8 cellular contexts compared by ENCODE assay signal in the genomic region with DNA sequence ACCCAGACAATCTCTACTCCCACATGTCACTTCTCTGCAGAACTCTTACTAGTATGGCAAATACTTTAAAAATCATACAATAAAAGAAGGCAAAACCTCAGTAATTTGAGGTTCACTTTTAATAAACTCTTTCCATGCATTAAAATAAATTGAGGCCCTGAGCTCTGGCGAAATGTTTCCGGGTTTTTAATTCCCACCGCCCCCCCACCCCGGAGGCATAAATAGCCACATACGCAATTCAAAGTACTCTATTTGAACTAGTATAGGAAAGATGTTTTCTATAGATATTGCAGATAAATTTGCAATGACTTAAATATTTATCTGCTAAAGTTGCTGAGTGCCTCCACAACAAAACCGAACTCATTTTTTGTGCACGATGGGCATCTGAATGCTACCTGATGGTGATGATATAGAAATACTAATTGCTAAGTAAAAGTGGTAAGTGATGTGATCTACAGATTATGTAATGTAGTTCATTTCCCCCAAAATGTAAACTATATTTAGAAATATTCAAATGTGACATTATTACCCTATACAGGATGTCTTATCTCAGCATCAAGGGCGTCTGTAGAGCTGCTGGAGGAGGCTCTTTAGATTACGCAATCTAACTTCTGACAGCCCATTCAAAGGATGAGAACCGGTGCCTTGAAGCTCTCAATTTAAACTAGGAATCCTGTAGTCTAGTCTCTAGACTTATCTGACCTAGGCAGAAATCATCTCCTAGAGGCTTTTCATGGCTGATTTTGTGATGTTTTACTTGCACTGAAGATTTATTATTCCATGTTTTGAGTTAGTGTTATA. TPM values are rescaled to one million over a fixed set of nuclear protein-coding genes. Genes with fewer than 3 reads are reported as not detected.
A peak's percentile ranks its signal among the peaks of the same experiment; 100 is the strongest.
DNase-seq lines count a peak whose midpoint lies in the region; ATAC-seq and TF ChIP-seq lines count a peak whose summit lies in the region.

No MANE protein-coding gene starts in this region.

- in situ Hi-C loops in astrocyte of the spinal cord (cut with HindIII; ENCODE audit: low sequenced_read_pairs) = loop anchor here (25.0 kb wide), 1 partner anchor 361 kb away; no protein-coding TSS in a partner anchor

- H3K4me3 ChIP-seq in astrocyte of the spinal cord (ENCODE audit: low read depth, low read length) (no peak overlapping the region), lung (no peak overlapping the region), vagina (no peak overlapping the region), SJCRH30 (no peak overlapping the region)

- TF ChIP-seq CTCF in astrocyte of the spinal cord (IDR thresholded peaks at IDR 0.05; ENCODE audit: low read depth, low read length) = no peak
- no peak for TF ChIP-seq CTCF in lung (IDR thresholded peaks at IDR 0.05; ENCODE audit: control extremely low read depth, extremely low read depth)
- no peak for TF ChIP-seq CTCF in vagina (IDR thresholded peaks at IDR 0.05)

- H3K4me1 Mint-ChIP-seq in activated T-cell treated with anti-CD3 and anti-CD28 coated beads, Interleukin-2, amount 50 U/mL, for 24 hours (ENCODE audit: low read depth) = peaks cover 75% of the 10 kb centered on the region

- no peaks in the 10 kb centered on the region for H3K9me3 ChIP-seq in lung (ENCODE audit: control insufficient read depth in 2 of 2, insufficient read depth in 1 of 2, low read length in 1 of 2)
- no peaks in the 10 kb centered on the region for H3K9me3 ChIP-seq in vagina
- no peaks in the 10 kb centered on the region for H3K9me3 ChIP-seq in SJCRH30 (replicated peaks)

- H3K27me3 ChIP-seq in lung (ENCODE audit: control insufficient read depth, insufficient read depth) = no peaks in the 10 kb centered on the region
- no peaks in the 10 kb centered on the region for H3K27me3 ChIP-seq in vagina
- H3K27me3 ChIP-seq in SJCRH30 = no peaks in the 10 kb centered on the region

- no peak for ATAC-seq in lung (ENCODE audit: insufficient read depth, low FRiP score)

- H3K9me3 Mint-ChIP-seq in activated T-cell treated with anti-CD3 and anti-CD28 coated beads, Interleukin-2, amount 50 U/mL, for 24 hours = no peaks in the 10 kb centered on the region

- no peaks in the 10 kb centered on the region for H3K36me3 ChIP-seq in lung (ENCODE audit: control insufficient read depth in 2 of 2, insufficient read depth in 2 of 2, low read length in 2 of 2)
- H3K36me3 ChIP-seq in vagina = peaks cover 0 to 7% of the 10 kb centered on the region in 2 donors
- H3K36me3 ChIP-seq in SJCRH30 = peaks cover 24% of the 10 kb centered on the region

- DNase-seq in activated T-cell treated with anti-CD3 and anti-CD28 coated beads, Interleukin-2, amount 50 U/mL, for 24 hours = no peak
- DNase-seq in activated T-cell treated with anti-CD3 and anti-CD28 coated beads for 4 hours (no peak), NCI-H526 treated with DMSO at 0.1 percent for 48 hours (lab: John Stamatoyannopoulos, UW) (peak; percentile 30), astrocyte of the spinal cord (ENCODE audit: low read depth, low spot score) (peak; percentile 60), lung (ENCODE audit: low spot score) (no peak), vagina (ENCODE audit: extremely low spot score in 2 of 2) (no peak), NCI-H2107 (lab: John Stamatoyannopoulos, UW) (no peak), SJCRH30 (no peak)

- intact Hi-C loops in vagina (cut with DNase I) = loop anchor here (5.0 kb wide), 1 partner anchor 99 kb away; no protein-coding TSS in a partner anchor

- H3K27me3 Mint-ChIP-seq in activated T-cell treated with anti-CD3 and anti-CD28 coated beads, Interleukin-2, amount 50 U/mL, for 24 hours = no peaks in the 10 kb centered on the region

- no peak for TF ChIP-seq POLR2A in vagina (IDR thresholded peaks at IDR 0.05)

- peak overlapping the region; percentile 85 for H3K4me3 Mint-ChIP-seq in activated T-cell treated with anti-CD3 and anti-CD28 coated beads, Interleukin-2, amount 50 U/mL, for 24 hours

- peaks cover 53% of the 10 kb centered on the region for H3K36me3 Mint-ChIP-seq in activated T-cell treated with anti-CD3 and anti-CD28 coated beads, Interleukin-2, amount 50 U/mL, for 24 hours (ENCODE audit: low read depth)

- H3K27ac Mint-ChIP-seq in activated T-cell treated with anti-CD3 and anti-CD28 coated beads, Interleukin-2, amount 50 U/mL, for 24 hours = peak overlapping the region; percentile 99

- WGBS in lung, 2 donors = 9 to 10% methylated on average over 10 of the region's 10 CpGs

- H3K4me1 ChIP-seq in lung (ENCODE audit: control insufficient read depth in 2 of 2, insufficient read depth in 2 of 2, low read length in 2 of 2) (peaks cover 0 to 26% of the 10 kb centered on the region in 2 donors), vagina (peaks cover 71% of the 10 kb centered on the region), SJCRH30 (peaks cover 32% of the 10 kb centered on the region)

- peak overlapping the region; percentile 90 to 95 for H3K27ac ChIP-seq in lung (ENCODE audit: low read depth in 1 of 2, low read length in 1 of 2)
- peak overlapping the region; percentile 100 for H3K27ac ChIP-seq in vagina
- H3K27ac ChIP-seq in SJCRH30 = no peak overlapping the region

RNA-seq across cellular contexts. Expression of a gene that starts 8.6 kb away (rescaled TPM):
- total RNA-seq in lung (100 to 1,000 TPM; 113 to 197 TPM), vagina (72.9 TPM)
- polyA plus RNA-seq in lung = 100 to 1,000 TPM in 1 of 2 donors, 10 to 100 TPM in 1; 49.3 to 106 TPM
- 33.2 and 41.1 TPM in 2 replicates for total RNA-seq in SJCRH30 (2014; rRNA removed; shearing (Covaris generic))

Comparison
In these comparisons a context has a peak if more than half of its experiments do, and no peak if none do; other contexts are left out.
1. DNase-seq: peak in NCI-H526 treated with DMSO at 0.1 percent for 48 hours (single experiment) and astrocyte of the spinal cord (single experiment); none in activated T-cell treated with anti-CD3 and anti-CD28 coated beads, Interleukin-2, amount 50 U/mL, for 24 hours (single experiment), activated T-cell treated with anti-CD3 and anti-CD28 coated beads for 4 hours (single experiment), lung (single experiment), vagina (0 of 2), NCI-H2107 (single experiment) and SJCRH30 (0 of 2).